In the genomic region with DNA sequence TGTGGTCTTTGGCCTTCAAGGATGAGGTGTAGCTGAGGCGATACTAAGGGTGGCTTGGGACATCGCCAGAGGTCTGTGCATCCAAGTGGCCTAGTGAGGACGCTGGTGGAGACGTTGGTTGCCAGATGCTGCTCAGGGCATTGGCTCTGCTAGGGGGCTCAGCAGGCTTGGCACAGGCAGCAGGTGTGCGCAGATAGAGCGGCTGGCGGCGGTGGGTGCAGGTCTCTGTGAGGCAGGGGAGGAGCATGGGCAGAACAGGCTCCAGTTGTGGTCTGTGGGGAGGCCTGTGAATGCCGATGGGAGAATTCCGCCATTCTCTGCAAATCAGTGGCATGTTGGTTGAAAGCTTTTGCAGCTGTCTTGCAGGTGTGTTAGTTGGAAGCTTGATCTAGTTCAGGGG, we compare ENCODE assay signal across 12 cellular contexts. TPM values are rescaled to one million over a fixed set of nuclear protein-coding genes. Genes with fewer than 3 reads are reported as not detected.
DNase-seq lines count a peak whose midpoint lies in the region; ATAC-seq and TF ChIP-seq lines count a peak whose summit lies in the region.
"Had no signal": no experiment of that assay in that cellular context is flagged by ENCODE, and none has a peak within 500 bp of the region (broad histone marks: within the 10 kb centered on the region; RNA-seq: fewer than 3 reads in every experiment).

No MANE protein-coding gene starts in this region.

- H3K79me2 ChIP-seq in PC-9 (ENCODE audit: low read depth) = peaks cover 79% of the 10 kb centered on the region
- H3K79me2 ChIP-seq in mammary epithelial cell (ENCODE audit: insufficient read depth, low read length) = peaks cover 86% of the 10 kb centered on the region

- H3K36me3 Mint-ChIP-seq in CD8-positive, alpha-beta T cell = peaks cover 85% of the 10 kb centered on the region
- H3K36me3 Mint-ChIP-seq in nephron progenitor cell (ENCODE audit: low read depth) = peaks cover 74% of the 10 kb centered on the region

- H3K4me3 ChIP-seq in CD8-positive, alpha-beta T cell (ENCODE audit: low read depth, low read length) = no peak overlapping the region
- H3K4me3 ChIP-seq in PC-9 = no peak overlapping the region
- H3K4me3 ChIP-seq in mammary epithelial cell (replicated peaks in 1 of 3; ENCODE audit: insufficient read depth in 1 of 3, low read depth in 2 of 3, low read length in 3 of 3) = no peak overlapping the region
- H3K4me3 ChIP-seq: heart left ventricle, psoas muscle had no signal

- intact Hi-C loops in CD8-positive, alpha-beta T cell (cut with DNase I, micrococcal nuclease) = loop anchor here in 1 of 2 experiments (5.0 kb wide), 1 partner anchor 36 kb away; no protein-coding TSS in a partner anchor
- intact Hi-C loops in PC-9 (cut with micrococcal nuclease; ENCODE audit: unreplicated experiment) (loop anchor here (2.0 to 10.0 kb wide), 2 partner anchors 44 to 66 kb away; a partner anchor contains a TSS), mammary epithelial cell (cut with micrococcal nuclease) (loop anchor here (2.0 kb wide), 1 partner anchor 26 kb away; no protein-coding TSS in a partner anchor)

- H3K9me3 Mint-ChIP-seq in CD8-positive, alpha-beta T cell = no peaks in the 10 kb centered on the region
- no peaks in the 10 kb centered on the region for H3K9me3 Mint-ChIP-seq in nephron progenitor cell

- H4K20me1 ChIP-seq in PC-9 (ENCODE audit: insufficient read depth) (peaks cover 84% of the 10 kb centered on the region), mammary epithelial cell (ENCODE audit: insufficient read depth, low read length) (no peaks in the 10 kb centered on the region)

- H3K27ac ChIP-seq in CD8-positive, alpha-beta T cell (ENCODE audit: low read depth, low read length) = no peak overlapping the region
- no peak overlapping the region for H3K27ac ChIP-seq in PC-9
- no peak overlapping the region for H3K27ac ChIP-seq in mammary epithelial cell (ENCODE audit: insufficient read depth, low read depth, low read length)
- H3K27ac ChIP-seq: heart left ventricle, psoas muscle had no signal

- CTCF ChIA-PET in CD8-positive, alpha-beta T cell (lab: Charles Lee) = interaction anchor here (0.9 to 29.8 kb wide), 5 partner anchors 25 to 161 kb away, joined by 3 to 362 read pairs (median 4); a partner anchor contains a TSS
- CTCF ChIA-PET in PC-9 (lab: Charles Lee) = no interaction called here
- CTCF ChIA-PET in mammary epithelial cell (lab: Charles Lee; ENCODE audit: low non-redundant PET) = no interaction called here

- ATAC-seq in CD8-positive, alpha-beta T cell = peak; percentile 51
- ATAC-seq in HG03378 (IDR thresholded peaks at IDR 0.05; ENCODE audit: unreplicated experiment) = no peak

- H3K27me3 Mint-ChIP-seq in CD8-positive, alpha-beta T cell (ENCODE audit: low read depth) = no peaks in the 10 kb centered on the region
- no peaks in the 10 kb centered on the region for H3K27me3 Mint-ChIP-seq in nephron progenitor cell (ENCODE audit: low read depth, poor library complexity)

- H3K4me1 Mint-ChIP-seq in CD8-positive, alpha-beta T cell (ENCODE audit: low read depth) = peaks cover 67% of the 10 kb centered on the region
- H3K4me1 Mint-ChIP-seq in nephron progenitor cell = peaks cover 12% of the 10 kb centered on the region

- in situ Hi-C loops in mammary epithelial cell (cut with MboI; ENCODE audit: low sequenced_read_pairs in 2 of 2) = no loop called here

- H3F3A ChIP-seq in PC-9 (ENCODE audit: insufficient read depth, low read depth) = peaks cover 45% of the 10 kb centered on the region

- POLR2A ChIA-PET in CD8-positive, alpha-beta T cell (lab: Charles Lee) = no interaction called here
- POLR2A ChIA-PET in PC-9 (lab: Charles Lee; ENCODE audit: unreplicated experiment) = no interaction called here

- peaks cover 29% of the 10 kb centered on the region for H3K36me3 ChIP-seq in CD8-positive, alpha-beta T cell (ENCODE audit: insufficient read depth, low read length)
- peaks cover 50% of the 10 kb centered on the region for H3K36me3 ChIP-seq in PC-9 (ENCODE audit: low read depth)
- peaks cover 21% of the 10 kb centered on the region for H3K36me3 ChIP-seq in mammary epithelial cell (ENCODE audit: insufficient read depth, low read length)

- H3K4me2 ChIP-seq in PC-9 = peak overlapping the region; percentile 51; the same call in 1 of the 2 replicates
- peak overlapping the region; percentile 20 for H3K4me2 ChIP-seq in mammary epithelial cell (ENCODE audit: insufficient read depth, low read depth, low read length)

- no peaks in the 10 kb centered on the region for H3K9me3 ChIP-seq in CD8-positive, alpha-beta T cell (ENCODE audit: low read length)
- H3K9me3 ChIP-seq in PC-9 (ENCODE audit: insufficient read depth, low read depth) (no peaks in the 10 kb centered on the region), mammary epithelial cell (replicated peaks; ENCODE audit: insufficient read depth, low read length) (no peaks in the 10 kb centered on the region)
- H3K9me3 ChIP-seq: heart left ventricle, psoas muscle had no signal

- no peak overlapping the region for H3K9ac ChIP-seq in mammary epithelial cell (ENCODE audit: insufficient read depth, low read length)

- WGBS in mammary epithelial cell (ENCODE audit: low coverage, missing lambda C conversion rate) = 53% methylated on average over 8 of the region's 10 CpGs

- dilution Hi-C loops in mammary epithelial cell (cut with HindIII; ENCODE audit: low sequenced_read_pairs) = loop anchor here (5.0 kb wide), 1 partner anchor 41 kb away; no protein-coding TSS in a partner anchor

- BruUV-seq in PC-9 (replicated peaks; lab: Mats Ljungman, UMichigan) (no TSS peak), mammary epithelial cell (replicated peaks; lab: Mats Ljungman, UMichigan) (no TSS peak)

- H3K27me3 ChIP-seq in CD8-positive, alpha-beta T cell (ENCODE audit: insufficient read depth, low read length) = no peaks in the 10 kb centered on the region
- no peaks in the 10 kb centered on the region for H3K27me3 ChIP-seq in PC-9 (ENCODE audit: insufficient read depth, low read depth)
- H3K27me3 ChIP-seq in mammary epithelial cell (ENCODE audit: insufficient read depth, low read length) = no peaks in the 10 kb centered on the region
- H3K27me3 ChIP-seq: heart left ventricle had no signal

- peak overlapping the region; percentile 55 for H3K4me3 Mint-ChIP-seq in CD8-positive, alpha-beta T cell
- no peak overlapping the region for H3K4me3 Mint-ChIP-seq in nephron progenitor cell

- H3K27ac Mint-ChIP-seq in CD8-positive, alpha-beta T cell = peak overlapping the region; percentile 81
- peak overlapping the region; percentile 72 for H3K27ac Mint-ChIP-seq in nephron progenitor cell

- peaks cover 40% of the 10 kb centered on the region for H3K4me1 ChIP-seq in CD8-positive, alpha-beta T cell (ENCODE audit: insufficient read depth, low read length)
- H3K4me1 ChIP-seq in PC-9 (replicated peaks; ENCODE audit: insufficient read depth) (peaks cover 16% of the 10 kb centered on the region), mammary epithelial cell (ENCODE audit: insufficient read depth, low read length) (peaks cover 16% of the 10 kb centered on the region)

- TF ChIP-seq CTCF in CD8-positive, alpha-beta T cell (IDR thresholded peaks at IDR 0.05) = no peak
- no peak for TF ChIP-seq CTCF in PC-9 (conservative IDR thresholded peaks at IDR 0.05)
- no peak for TF ChIP-seq CTCF in mammary epithelial cell (conservative IDR thresholded peaks at IDR 0.05 in 1 of 2, IDR thresholded peaks at IDR 0.05 in 1 of 2; ENCODE audit: extremely low read depth in 1 of 2, insufficient read depth in 1 of 2, low read depth in 1 of 2, low read length in 2 of 2)
- TF ChIP-seq CTCF in nephron progenitor cell (IDR thresholded peaks at IDR 0.05) = no peak

- no peak overlapping the region for H2AFZ ChIP-seq in PC-9
- H2AFZ ChIP-seq in mammary epithelial cell (ENCODE audit: low read depth, low read length) = no peak overlapping the region

- DNase-seq in CD8-positive, alpha-beta T cell = peak in 2 of 7 experiments; percentile 22 to 34
- DNase-seq in PC-9 = no peak
- no peak for DNase-seq in mammary epithelial cell
- no peak for DNase-seq in nephron progenitor cell
- DNase-seq in hypothalamus (lab: John Stamatoyannopoulos, UW) = no peak
- no peak for DNase-seq in GM19240 (ENCODE audit: insufficient read length, low spot score)
- no peak for DNase-seq in GDM1 (lab: John Stamatoyannopoulos, UW)
- DNase-seq: NCI-H2171 treated with DMSO at 0.1 percent for 48 hours, psoas muscle had no signal

- H3K9me2 ChIP-seq in PC-9 (ENCODE audit: insufficient read depth) = no peaks in the 10 kb centered on the region

RNA-seq across cellular contexts. Expression of a gene that starts 21.2 kb away (rescaled TPM):
- 1 to 10 TPM; 1.8 to 1.9 TPM for total RNA-seq in CD8-positive, alpha-beta T cell
- total RNA-seq in PC-9 (2021) (0.85 and 0.90 TPM in 2 replicates), mammary epithelial cell (not detected)
- not detected for polyA plus RNA-seq in mammary epithelial cell
- polyA minus RNA-seq in mammary epithelial cell = not detected
- total RNA-seq: lung microvascular endothelial cell had no signal

RNA-seq across cellular contexts. Expression of a gene that starts 32.8 kb away (rescaled TPM):
- 10 to 100 TPM; 26.3 to 33.1 TPM for total RNA-seq in CD8-positive, alpha-beta T cell
- total RNA-seq in PC-9 (2021) (22.1 and 22.4 TPM in 2 replicates), mammary epithelial cell (10 to 100 TPM in 1 of 2 donors, 1 to 10 TPM in 1; 3.5 to 23.2 TPM)
- polyA plus RNA-seq in mammary epithelial cell = 7.1 TPM
- polyA minus RNA-seq in mammary epithelial cell = 1.3 TPM

RNA-seq across cellular contexts. Expression of a gene that starts 36.4 kb away (rescaled TPM):
- 100 to 1,000 TPM; 268 to 278 TPM for total RNA-seq in CD8-positive, alpha-beta T cell
- total RNA-seq in PC-9 (2021) (220 and 239 TPM in 2 replicates), mammary epithelial cell (100 to 1,000 TPM in 1 of 2 donors, 10 to 100 TPM in 1; 29.2 to 164 TPM)
- 116 TPM for polyA plus RNA-seq in mammary epithelial cell
- polyA minus RNA-seq in mammary epithelial cell = 100.0 TPM
